8 cellular contexts compared by ENCODE assay signal in genomic region chr1:155307247-155307740, GRCh38. TPM values are rescaled to one million over a fixed set of nuclear protein-coding genes. Genes with fewer than 3 reads are reported as not detected.
DNase-seq lines count a peak whose midpoint lies in the region; ATAC-seq and TF ChIP-seq lines count a peak whose summit lies in the region.

No MANE protein-coding gene starts in this region.

- in situ Hi-C loops in SK-MEL-5 (cut with HindIII; ENCODE audit: low pct_unique_long_range_greater_than_20kb, low sequenced_read_pairs) = no loop called here

- no peak overlapping the region for H2AK5ac ChIP-seq in H9 (ENCODE audit: insufficient read length, low read length)

- peaks cover 5% of the 10 kb centered on the region for H3K79me1 ChIP-seq in H9 (ENCODE audit: insufficient read depth, low read depth, low read length, poor library complexity, severe bottlenecking)

- peaks cover 11 to 25% (median 22%) of the 10 kb centered on the region in 11 experiments for H3K36me3 ChIP-seq in BLaER1 treated with 17β-estradiol and CSF1 and Interleukin-3, amounts not matched to agents 10 nM and 100 nM

- no peak overlapping the region for H3K23ac ChIP-seq in H9 (ENCODE audit: insufficient read length, low read depth, low read length)

- H4K8ac ChIP-seq in H9 (replicated peaks; ENCODE audit: insufficient read length, low read depth, low read length) = no peak overlapping the region

- H3K4ac ChIP-seq in H9 (ENCODE audit: low read depth, low read length) = no peak overlapping the region

- H3K36me3 Mint-ChIP-seq in H9 (ENCODE audit: insufficient read depth in 1 of 3, low read depth in 3 of 3) = peaks cover 20 to 24% (median 22%) of the 10 kb centered on the region in 3 experiments; a peak in 6 of 7 replicates

- no peak overlapping the region for H3T11ph ChIP-seq in H9 (ENCODE audit: low read length)

- no peak overlapping the region for H3K14ac ChIP-seq in H9 (ENCODE audit: insufficient read depth, low read length)

- peaks cover 13 to 24% of the 10 kb centered on the region in 2 experiments for H3K4me1 Mint-ChIP-seq in H9

- H2BK12ac ChIP-seq in H9 (ENCODE audit: insufficient read length, low read depth, low read length) = no peak overlapping the region

- peaks cover 25 to 39% (median 31%) of the 10 kb centered on the region in 10 experiments for H3K4me1 ChIP-seq in BLaER1 treated with 17β-estradiol and CSF1 and Interleukin-3, amounts not matched to agents 10 nM and 100 nM
- peaks cover 3% of the 10 kb centered on the region; the same call in 1 of the 2 replicates for H3K4me1 ChIP-seq in H9 (ENCODE audit: insufficient read depth, low read length)

- H3K4me2 ChIP-seq in BLaER1 treated with 17β-estradiol and CSF1 and Interleukin-3, amounts not matched to agents 10 nM and 100 nM = peak overlapping the region; percentile 59 to 88 (median 78); a peak in 21 of 22 replicates
- H3K4me2 ChIP-seq in H9 (ENCODE audit: insufficient read depth, insufficient read length, low read length) = no peak overlapping the region

- H2BK20ac ChIP-seq in H9 (ENCODE audit: low read depth, low read length, poor library complexity, severe bottlenecking) = no peak overlapping the region

- peak overlapping the region in 10 of 11 experiments; percentile 85 to 92 (median 89); a peak in 19 of 22 replicates for H3K27ac ChIP-seq in BLaER1 treated with 17β-estradiol and CSF1 and Interleukin-3, amounts not matched to agents 10 nM and 100 nM
- no peak overlapping the region for H3K27ac ChIP-seq in H9 (ENCODE audit: insufficient read length, low read depth, low read length)

- no peak overlapping the region for H3K18ac ChIP-seq in H9 (ENCODE audit: insufficient read length, low read depth, low read length)

- no peak overlapping the region for H2BK15ac ChIP-seq in H9 (ENCODE audit: low read depth, low read length)

- H3K79me2 ChIP-seq in H9 (ENCODE audit: insufficient read depth, low read length) = peaks cover 9% of the 10 kb centered on the region; the same call in 1 of the 2 replicates

- H4K5ac ChIP-seq in H9 (ENCODE audit: insufficient read length, low read depth, low read length) = no peak overlapping the region

- peak overlapping the region; percentile 95 to 98; a peak in 3 of 5 replicates for H3K4me3 Mint-ChIP-seq in H9

- DNase-seq in H9 = peak; percentile 61
- peak; percentile 85 for DNase-seq in SK-MEL-5 (ENCODE audit: low read depth, low spot score)
- DNase-seq in fibroblast of mammary gland (ENCODE audit: low read depth) = peak; percentile 76
- DNase-seq in NCI-H1048 (lab: John Stamatoyannopoulos, UW) = no peak
- no peak for DNase-seq in COLO829 (ENCODE audit: low spot score)
- DNase-seq in NK-92 treated with Interleukin-12 subunit alpha and Interleukin-12 subunit beta, amount 100 ng/mL, for 24 hours (lab: John Stamatoyannopoulos, UW) = no peak

- no peak overlapping the region for H4K91ac ChIP-seq in H9 (ENCODE audit: insufficient read length, low read depth, low read length)

- H3K23me2 ChIP-seq in H9 (ENCODE audit: insufficient read length, low read depth, low read length, poor library complexity, severe bottlenecking) = peaks cover 10% of the 10 kb centered on the region

- no peak overlapping the region for H3K4me3 ChIP-seq in BLaER1 treated with 17β-estradiol and CSF1 and Interleukin-3, amounts not matched to agents 10 nM and 100 nM
- H3K4me3 ChIP-seq in fibroblast of mammary gland (ENCODE audit: control insufficient read depth, low read depth, low read length) = no peak overlapping the region

- H2AFZ ChIP-seq in H9 (ENCODE audit: low read length) = no peak overlapping the region

- H3K9me3 Mint-ChIP-seq in H9 = no peaks in the 10 kb centered on the region

- peak overlapping the region in 2 of 3 experiments; percentile 12 to 99; a peak in 5 of 7 replicates for H3K27ac Mint-ChIP-seq in H9

- H4K20me1 ChIP-seq in BLaER1 treated with 17β-estradiol and CSF1 and Interleukin-3, amounts not matched to agents 10 nM and 100 nM = peaks cover 0 to 14% (median 0%) of the 10 kb centered on the region in 11 experiments; a peak in 3 of 22 replicates
- no peaks in the 10 kb centered on the region for H4K20me1 ChIP-seq in H9 (ENCODE audit: control insufficient read depth, insufficient read depth, insufficient read length)

- H3K9ac ChIP-seq in BLaER1 treated with 17β-estradiol and CSF1 and Interleukin-3, amounts not matched to agents 10 nM and 100 nM = peak overlapping the region in 9 of 11 experiments; percentile 88 to 97 (median 93); a peak in 13 of 22 replicates
- H3K9ac ChIP-seq in H9 (ENCODE audit: extremely low read depth, insufficient read length, low read length) = no peak overlapping the region

- no peak overlapping the region for H2BK120ac ChIP-seq in H9 (ENCODE audit: low read depth, low read length, poor library complexity, severe bottlenecking)

- H3K56ac ChIP-seq in H9 (ENCODE audit: insufficient read length, low read depth, low read length) = no peak overlapping the region

- H2BK5ac ChIP-seq in H9 (ENCODE audit: insufficient read length, low read length) = no peak overlapping the region

- no peak for ATAC-seq in HG02884 (IDR thresholded peaks at IDR 0.05; ENCODE audit: unreplicated experiment)

- WGBS in H9 (ENCODE audit: extremely low coverage, insufficient read length, low lambda C conversion rate) = no CpG with 5 or more reads among the region's 6 CpGs

- TF ChIP-seq CTCF in H9 (conservative IDR thresholded peaks at IDR 0.05) (peak; percentile 76), fibroblast of mammary gland (conservative IDR thresholded peaks at IDR 0.05; ENCODE audit: control insufficient read depth, insufficient read depth, low read depth, low read length) (peak; percentile 51)

- no peaks in the 10 kb centered on the region for H3K27me3 Mint-ChIP-seq in H9 (ENCODE audit: low read depth)

- no peaks in the 10 kb centered on the region for H3K9me3 ChIP-seq in BLaER1 treated with 17β-estradiol and CSF1 and Interleukin-3, amounts not matched to agents 10 nM and 100 nM (replicated peaks in 1 of 11)
- no peaks in the 10 kb centered on the region for H3K9me3 ChIP-seq in H9 (ENCODE audit: control insufficient read depth, low read depth, low read length)

- H3K27me3 ChIP-seq in BLaER1 treated with 17β-estradiol and CSF1 and Interleukin-3, amounts not matched to agents 10 nM and 100 nM = no peaks in the 10 kb centered on the region
- H3K27me3 ChIP-seq in H9 (ENCODE audit: insufficient read depth, low read length) = no peaks in the 10 kb centered on the region

RNA-seq across cellular contexts. Expression of gene FDPS, which starts 1.4 kb away (rescaled TPM):
- total RNA-seq in H9 (2021) = 271 and 273 TPM in 2 replicates
- 202 and 212 TPM in 2 replicates for total RNA-seq in SK-MEL-5 (2014; rRNA removed; shearing (Covaris generic))
- polyA plus RNA-seq in SK-MEL-5 (2015; cell fraction: cytosol; rRNA removed) = 160 and 171 TPM in 2 replicates
- 269 and 279 TPM in 2 replicates for polyA plus RNA-seq in SK-MEL-5 (2015; cell fraction: nucleus; rRNA removed)

RNA-seq across cellular contexts. Expression of gene PKLR, which starts 6.1 kb away (rescaled TPM):
- total RNA-seq in H9 (2021) = 0.13 TPM in 1 of 2 replicates, not detected in the other
- total RNA-seq in SK-MEL-5 (2014; rRNA removed; shearing (Covaris generic)) = 0.11 TPM in 1 of 2 replicates, not detected in the other
- polyA plus RNA-seq in SK-MEL-5 (2015; cell fraction: cytosol; rRNA removed) = 0.05 TPM in 1 of 2 replicates, not detected in the other
- not detected in 2 replicates for polyA plus RNA-seq in SK-MEL-5 (2015; cell fraction: nucleus; rRNA removed)

RNA-seq across cellular contexts. Expression of gene RUSC1, which starts 13.4 kb away (rescaled TPM):
- total RNA-seq in H9 (2021) = 66.9 and 70.8 TPM in 2 replicates
- total RNA-seq in SK-MEL-5 (2014; rRNA removed; shearing (Covaris generic)) = 8.3 and 10.7 TPM in 2 replicates
- polyA plus RNA-seq in SK-MEL-5 (2015; cell fraction: cytosol; rRNA removed) = 28.5 and 36.9 TPM in 2 replicates
- polyA plus RNA-seq in SK-MEL-5 (2015; cell fraction: nucleus; rRNA removed) = 109 and 142 TPM in 2 replicates

RNA-seq across cellular contexts. Expression of gene HCN3, which starts 30.0 kb away (rescaled TPM):
- 4.7 and 5.4 TPM in 2 replicates for total RNA-seq in H9 (2021)
- 2.9 and 3.3 TPM in 2 replicates for total RNA-seq in SK-MEL-5 (2014; rRNA removed; shearing (Covaris generic))
- polyA plus RNA-seq in SK-MEL-5 (2015; cell fraction: cytosol; rRNA removed) = 3.8 and 5.6 TPM in 2 replicates
- polyA plus RNA-seq in SK-MEL-5 (2015; cell fraction: nucleus; rRNA removed) = 42.1 and 42.4 TPM in 2 replicates

RNA-seq across cellular contexts. Expression of gene CLK2, which starts 34.0 kb away (rescaled TPM):
- 77.5 and 81.5 TPM in 2 replicates for total RNA-seq in H9 (2021)
- 16.4 and 28.1 TPM in 2 replicates for total RNA-seq in SK-MEL-5 (2014; rRNA removed; shearing (Covaris generic))
- 27.6 and 31.3 TPM in 2 replicates for polyA plus RNA-seq in SK-MEL-5 (2015; cell fraction: cytosol; rRNA removed)
- 814 and 866 TPM in 2 replicates for polyA plus RNA-seq in SK-MEL-5 (2015; cell fraction: nucleus; rRNA removed)

Comparison
In these comparisons a context has a peak if more than half of its experiments do, and no peak if none do; other contexts are left out.
1. DNase-seq: peak in H9 (single experiment), SK-MEL-5 (single experiment) and fibroblast of mammary gland (single experiment); none in NCI-H1048 (single experiment), COLO829 (single experiment) and NK-92 treated with Interleukin-12 subunit alpha and Interleukin-12 subunit beta, amount 100 ng/mL, for 24 hours (single experiment).